ENCODE assay signal across 1 cellular context in genomic region chr16:55329791-55330190, GRCh38.
TF ChIP-seq lines count a peak whose summit lies in the region.

No MANE protein-coding gene starts in this region.

TF ChIP-seq in WTC11, 78 proteins besides CTCF, POLR2A, EP300 and RAD21 (continued from another document):
- TF ChIP-seq, protein P1, sequence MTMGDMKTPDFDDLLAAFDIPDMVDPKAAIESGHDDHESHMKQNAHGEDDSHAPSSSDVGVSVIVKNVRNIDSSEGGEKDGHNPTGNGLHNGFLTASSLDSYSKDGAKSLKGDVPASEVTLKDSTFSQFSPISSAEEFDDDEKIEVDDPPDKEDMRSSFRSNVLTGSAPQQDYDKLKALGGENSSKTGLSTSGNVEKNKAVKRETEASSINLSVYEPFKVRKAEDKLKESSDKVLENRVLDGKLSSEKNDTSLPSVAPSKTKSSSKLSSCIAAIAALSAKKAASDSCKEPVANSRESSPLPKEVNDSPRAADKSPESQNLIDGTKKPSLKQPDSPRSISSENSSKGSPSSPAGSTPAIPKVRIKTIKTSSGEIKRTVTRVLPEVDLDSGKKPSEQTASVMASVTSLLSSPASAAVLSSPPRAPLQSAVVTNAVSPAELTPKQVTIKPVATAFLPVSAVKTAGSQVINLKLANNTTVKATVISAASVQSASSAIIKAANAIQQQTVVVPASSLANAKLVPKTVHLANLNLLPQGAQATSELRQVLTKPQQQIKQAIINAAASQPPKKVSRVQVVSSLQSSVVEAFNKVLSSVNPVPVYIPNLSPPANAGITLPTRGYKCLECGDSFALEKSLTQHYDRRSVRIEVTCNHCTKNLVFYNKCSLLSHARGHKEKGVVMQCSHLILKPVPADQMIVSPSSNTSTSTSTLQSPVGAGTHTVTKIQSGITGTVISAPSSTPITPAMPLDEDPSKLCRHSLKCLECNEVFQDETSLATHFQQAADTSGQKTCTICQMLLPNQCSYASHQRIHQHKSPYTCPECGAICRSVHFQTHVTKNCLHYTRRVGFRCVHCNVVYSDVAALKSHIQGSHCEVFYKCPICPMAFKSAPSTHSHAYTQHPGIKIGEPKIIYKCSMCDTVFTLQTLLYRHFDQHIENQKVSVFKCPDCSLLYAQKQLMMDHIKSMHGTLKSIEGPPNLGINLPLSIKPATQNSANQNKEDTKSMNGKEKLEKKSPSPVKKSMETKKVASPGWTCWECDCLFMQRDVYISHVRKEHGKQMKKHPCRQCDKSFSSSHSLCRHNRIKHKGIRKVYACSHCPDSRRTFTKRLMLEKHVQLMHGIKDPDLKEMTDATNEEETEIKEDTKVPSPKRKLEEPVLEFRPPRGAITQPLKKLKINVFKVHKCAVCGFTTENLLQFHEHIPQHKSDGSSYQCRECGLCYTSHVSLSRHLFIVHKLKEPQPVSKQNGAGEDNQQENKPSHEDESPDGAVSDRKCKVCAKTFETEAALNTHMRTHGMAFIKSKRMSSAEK (CRISPR knock-in tag; IDR thresholded peaks at IDR 0.05; ENCODE audit: borderline replicate concordance), result no peak
- TF ChIP-seq RORB (CRISPR knock-in tag; IDR thresholded peaks at IDR 0.05), result no peak
